ENCODE assay signal across 8 cellular contexts in the genomic region with DNA sequence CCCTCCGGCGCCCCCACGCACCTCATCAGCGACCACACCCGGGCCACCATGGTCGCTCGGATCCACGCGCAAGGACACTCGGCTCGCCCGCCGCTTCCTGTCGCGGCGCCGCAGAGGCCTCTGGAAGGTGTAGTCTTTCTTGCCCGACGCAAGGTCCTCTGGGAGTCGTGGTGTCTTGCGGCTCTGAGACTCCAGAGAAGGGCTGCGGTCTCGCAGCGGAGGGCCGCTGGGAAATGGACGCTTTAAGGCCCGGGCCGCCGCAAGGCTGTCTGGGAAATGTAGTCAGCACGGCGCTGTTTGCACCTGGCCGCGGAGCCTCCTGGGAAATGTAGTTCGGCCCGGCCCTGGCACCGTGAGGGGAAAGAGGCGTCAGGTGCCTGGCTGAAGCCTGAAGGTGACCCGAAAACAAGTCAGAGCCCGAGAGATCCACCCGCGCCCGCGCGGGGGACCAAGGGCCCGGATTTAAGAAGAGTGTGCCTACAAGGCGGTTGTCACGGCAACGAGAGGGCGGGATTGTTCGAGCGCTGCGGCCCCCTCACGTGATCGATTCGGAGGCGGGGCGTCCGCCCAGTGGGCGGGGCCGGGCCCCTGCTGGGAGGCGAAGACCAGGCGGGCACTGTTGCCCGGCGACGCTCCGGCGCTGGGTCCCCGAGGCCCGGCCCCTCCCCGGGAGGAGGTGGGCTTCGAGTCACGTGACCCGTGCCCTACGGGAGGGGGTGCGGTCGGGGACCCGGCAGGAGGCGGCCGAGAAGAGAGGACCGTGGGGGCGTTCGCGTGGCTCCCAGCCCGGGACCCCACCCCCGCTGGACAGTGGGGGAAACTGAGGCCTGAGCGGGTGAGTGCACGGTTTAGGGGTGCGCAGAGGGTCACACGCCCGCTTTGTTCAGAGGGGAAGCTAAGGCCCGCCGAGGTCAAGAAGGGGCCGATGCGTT. TPM values are rescaled to one million over a fixed set of nuclear protein-coding genes. Genes with fewer than 3 reads are reported as not detected.
DNase-seq lines count a peak whose midpoint lies in the region; ATAC-seq and TF ChIP-seq lines count a peak whose summit lies in the region.

A gene with protein sequence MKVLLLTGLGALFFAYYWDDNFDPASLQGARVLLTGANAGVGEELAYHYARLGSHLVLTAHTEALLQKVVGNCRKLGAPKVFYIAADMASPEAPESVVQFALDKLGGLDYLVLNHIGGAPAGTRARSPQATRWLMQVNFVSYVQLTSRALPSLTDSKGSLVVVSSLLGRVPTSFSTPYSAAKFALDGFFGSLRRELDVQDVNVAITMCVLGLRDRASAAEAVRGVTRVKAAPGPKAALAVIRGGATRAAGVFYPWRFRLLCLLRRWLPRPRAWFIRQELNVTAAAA (plus strand): TSS at position 591 of the 932 bp plus-strand sequence. CDS start 3,806 bp downstream, outside the sequence.
A gene with protein sequence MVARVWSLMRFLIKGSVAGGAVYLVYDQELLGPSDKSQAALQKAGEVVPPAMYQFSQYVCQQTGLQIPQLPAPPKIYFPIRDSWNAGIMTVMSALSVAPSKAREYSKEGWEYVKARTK (minus strand): TSS at position 80 of the 932 bp plus-strand sequence. CDS start 30 bp downstream, at position 50.

- H3K9me3 Mint-ChIP-seq in activated CD4-positive, alpha-beta T cell treated with anti-CD3 and anti-CD28 coated beads for 36 hours (ENCODE audit: low read depth) = no peaks in the 10 kb centered on the region

- peak within 1 kb of the TSS; percentile 99 for H3K4me3 Mint-ChIP-seq in activated CD4-positive, alpha-beta T cell treated with anti-CD3 and anti-CD28 coated beads for 36 hours

- CTCF ChIA-PET in activated CD4-positive, alpha-beta T cell treated with anti-CD3 and anti-CD28 coated beads for 36 hours (lab: Charles Lee) = no interaction called here

- H3K27me3 Mint-ChIP-seq in activated CD4-positive, alpha-beta T cell treated with anti-CD3 and anti-CD28 coated beads for 36 hours = no peaks in the 10 kb centered on the region

- peak; percentile 83 for TF ChIP-seq POLR2A in GM19099 (IDR thresholded peaks at IDR 0.05; ENCODE audit: extremely low read depth, insufficient read length, low read depth)

- POLR2A ChIA-PET in activated CD4-positive, alpha-beta T cell treated with anti-CD3 and anti-CD28 coated beads for 36 hours (lab: Charles Lee) = no interaction called here

- peak within 1 kb of the TSS; percentile 94 for H3K27ac Mint-ChIP-seq in activated CD4-positive, alpha-beta T cell treated with anti-CD3 and anti-CD28 coated beads for 36 hours

- H3K27ac ChIP-seq in cingulate gyrus (ENCODE audit: low read depth, low read length) = peak within 1 kb of the TSS; percentile 88

- peak; percentile 80 for ATAC-seq in HG03432 (IDR thresholded peaks at IDR 0.05; ENCODE audit: unreplicated experiment)
- ATAC-seq in activated CD4-positive, alpha-beta T cell treated with anti-CD3 and anti-CD28 coated beads for 36 hours = peak; percentile 97

- H3K36me3 Mint-ChIP-seq in activated CD4-positive, alpha-beta T cell treated with anti-CD3 and anti-CD28 coated beads for 36 hours (ENCODE audit: low read depth) = peaks cover 3% of the 10 kb centered on the region

- H3K4me1 Mint-ChIP-seq in activated CD4-positive, alpha-beta T cell treated with anti-CD3 and anti-CD28 coated beads for 36 hours = peaks cover 20% of the 10 kb centered on the region

- intact Hi-C loops in activated CD4-positive, alpha-beta T cell treated with anti-CD3 and anti-CD28 coated beads for 36 hours (cut with DNase I, micrococcal nuclease) = loop anchor here (1.0 to 10.0 kb wide), 21 partner anchors 10 to 1696 kb away; a partner anchor contains a TSS

- DNase-seq in AG20443 (ENCODE audit: low spot score) = peak; percentile 97
- DNase-seq in NCI-H510A (lab: John Stamatoyannopoulos, UW) = peak; percentile 99
- DNase-seq in activated CD4-positive, alpha-beta T cell treated with anti-CD3 and anti-CD28 coated beads for 36 hours = peak; percentile 99
- DNase-seq in kidney tubule cell (ENCODE audit: low spot score) = peak; percentile 99
- DNase-seq in stimulated activated CD4-positive, alpha-beta T cell treated with anti-CD3 and anti-CD28 coated beads, Interleukin-1b, Interleukin-23, amount 100 ng/mL, for 24 hours (ENCODE audit: low read depth in 4 of 4, low spot score in 1 of 4) = peak; percentile 94 to 95 (median 94)

RNA-seq across cellular contexts. Expression of the first gene that starts in this region (rescaled TPM):
- total RNA-seq in activated CD4-positive, alpha-beta T cell treated with anti-CD3 and anti-CD28 coated beads for 36 hours = 1 to 10 TPM; 2.0 to 3.2 TPM

RNA-seq across cellular contexts. Expression of the second gene that starts in this region (rescaled TPM):
- total RNA-seq in activated CD4-positive, alpha-beta T cell treated with anti-CD3 and anti-CD28 coated beads for 36 hours = 10 to 100 TPM; 50.9 to 52.1 TPM

Comparison
In these comparisons a context has a peak if more than half of its experiments do, and no peak if none do; other contexts are left out.
1. Peak in every context shown above with its lines: DNase-seq, ATAC-seq and H3K27ac ChIP-seq.